In genomic region chr20:11391591-11391990, GRCh38 we compare ENCODE assay signal across 2 cellular contexts.
TF ChIP-seq lines count a peak whose summit lies in the region.

No MANE protein-coding gene starts in this region.

TF ChIP-seq in IMR-90, 13 proteins besides CTCF, POLR2A, EP300 and RAD21:
- TF ChIP-seq RCOR1 (IDR thresholded peaks at IDR 0.05; ENCODE audit: insufficient replicate concordance, low read length) (no peak), MAFK (IDR thresholded peaks at IDR 0.05; ENCODE audit: low read depth, low read length) (no peak), CEBPB (IDR thresholded peaks at IDR 0.05; ENCODE audit: low read depth, low read length) (no peak), FOS (IDR thresholded peaks at IDR 0.05; ENCODE audit: low read depth, low read length) (no peak), NFE2L2 (IDR thresholded peaks at IDR 0.05; ENCODE audit: low read depth, low read length) (no peak), BHLHE40 (IDR thresholded peaks at IDR 0.05; ENCODE audit: low read depth, low read length) (no peak), MXI1 (IDR thresholded peaks at IDR 0.05; ENCODE audit: borderline replicate concordance, low read depth, low read length) (no peak), RFX5 (IDR thresholded peaks at IDR 0.05; ENCODE audit: low read depth, low read length) (no peak), MAZ (IDR thresholded peaks at IDR 0.05; ENCODE audit: borderline replicate concordance, low read depth, low read length) (no peak), CHD1 (IDR thresholded peaks at IDR 0.05; ENCODE audit: low read depth, low read length) (no peak), USF2 (IDR thresholded peaks at IDR 0.05; ENCODE audit: low read depth, low read length) (no peak), ELK1 (IDR thresholded peaks at IDR 0.05; ENCODE audit: borderline replicate concordance, low read depth, low read length) (no peak), SMC3 (IDR thresholded peaks at IDR 0.05; ENCODE audit: low read depth, low read length) (no peak)
TF ChIP-seq in IMR-90: peak in this region for 0.

TF ChIP-seq in GM12878, 131 proteins besides CTCF, POLR2A, EP300 and RAD21:
- TF ChIP-seq BCLAF1 (IDR thresholded peaks at IDR 0.05) (no peak), TBL1XR1 (IDR thresholded peaks at IDR 0.05; ENCODE audit: low read depth, low read length) (no peak), RFX5 (IDR thresholded peaks at IDR 0.05; ENCODE audit: low read depth, low read length) (no peak), ZBTB40 (IDR thresholded peaks at IDR 0.05; ENCODE audit: borderline replicate concordance) (no peak)
